In genomic region chr3:172094621-172095557, GRCh38 we compare ENCODE assay signal across 8 cellular contexts. TPM values are rescaled to one million over a fixed set of nuclear protein-coding genes. Genes with fewer than 3 reads are reported as not detected.
DNase-seq lines count a peak whose midpoint lies in the region; ATAC-seq and TF ChIP-seq lines count a peak whose summit lies in the region.

No MANE protein-coding gene starts in this region.

- H3K36me3 ChIP-seq in testis (ENCODE audit: low read depth, missing control alignments) = no peaks in the 10 kb centered on the region

- H3K27me3 Mint-ChIP-seq in stimulated activated naive B cell treated with anti-CD40 and anti-IgM and Interleukin-4, amounts not matched to agents 10 μg/mL and 1 μg/mL and 100 μg/mL, for 72 hours = peaks cover 20 to 45% of the 10 kb centered on the region in 2 donors

- no peak overlapping the region for H3K27ac ChIP-seq in testis

- peaks cover 0 to 12% of the 10 kb centered on the region in 2 donors for H3K4me1 Mint-ChIP-seq in stimulated activated naive B cell treated with anti-CD40 and anti-IgM and Interleukin-4, amounts not matched to agents 10 μg/mL and 1 μg/mL and 100 μg/mL, for 72 hours

- TF ChIP-seq CTCF in testis (IDR thresholded peaks at IDR 0.05) = no peak

- 91% methylated on average over 7 of the region's 7 CpGs for WGBS in testis, 2 donors

- H3K4me1 ChIP-seq in testis = peaks cover 9% of the 10 kb centered on the region

- no peak overlapping the region for H3K4me3 ChIP-seq in testis

- DNase-seq in Daoy (ENCODE audit: low read depth) = peak; percentile 25
- peak; percentile 27 for DNase-seq in astrocyte of the hippocampus (ENCODE audit: low read depth, low spot score)
- no peak for DNase-seq in stimulated activated naive B cell treated with anti-CD40 and anti-IgM and Interleukin-4, amounts not matched to agents 10 μg/mL and 1 μg/mL and 100 μg/mL, for 72 hours
- no peak for DNase-seq in testis
- no peak for DNase-seq in activated effector memory CD4-positive, alpha-beta T cell treated with anti-CD3 and anti-CD28 coated beads, Interleukin-2, amount 50 U/mL, for 16 hours
- DNase-seq in epidermal melanocyte (ENCODE audit: insufficient read length, low spot score) = no peak

- no peaks in the 10 kb centered on the region for H3K9me3 ChIP-seq in testis

- H3K9me3 Mint-ChIP-seq in stimulated activated naive B cell treated with anti-CD40 and anti-IgM and Interleukin-4, amounts not matched to agents 10 μg/mL and 1 μg/mL and 100 μg/mL, for 72 hours = no peaks in the 10 kb centered on the region

- ATAC-seq in GM19438 (IDR thresholded peaks at IDR 0.05; ENCODE audit: low read depth, unreplicated experiment) (peak; percentile 91), HG03354 (IDR thresholded peaks at IDR 0.05; ENCODE audit: poor library complexity, severe bottlenecking, unreplicated experiment) (peak; percentile 92)
- peak; percentile 53 to 80 for ATAC-seq in stimulated activated naive B cell treated with anti-CD40 and anti-IgM and Interleukin-4, amounts not matched to agents 10 μg/mL and 1 μg/mL and 100 μg/mL, for 72 hours (replicated peaks)

- no peak overlapping the region for H3K27ac Mint-ChIP-seq in stimulated activated naive B cell treated with anti-CD40 and anti-IgM and Interleukin-4, amounts not matched to agents 10 μg/mL and 1 μg/mL and 100 μg/mL, for 72 hours

- no peak overlapping the region for H3K4me3 Mint-ChIP-seq in stimulated activated naive B cell treated with anti-CD40 and anti-IgM and Interleukin-4, amounts not matched to agents 10 μg/mL and 1 μg/mL and 100 μg/mL, for 72 hours

- no peaks in the 10 kb centered on the region for H3K27me3 ChIP-seq in testis

- intact Hi-C loops in testis (cut with DNase I; ENCODE audit: low total_unique reads) = no loop called here

- peaks cover 3 to 7% of the 10 kb centered on the region in 2 donors for H3K36me3 Mint-ChIP-seq in stimulated activated naive B cell treated with anti-CD40 and anti-IgM and Interleukin-4, amounts not matched to agents 10 μg/mL and 1 μg/mL and 100 μg/mL, for 72 hours

- no peak for TF ChIP-seq POLR2A in testis (IDR thresholded peaks at IDR 0.05)

RNA-seq across cellular contexts. Expression of gene FNDC3B, which starts 55.5 kb away (rescaled TPM):
- total RNA-seq in Daoy (2014; rRNA removed; shearing (Covaris generic)) = 72.2 and 84.3 TPM in 2 replicates
- total RNA-seq in testis = 10 to 100 TPM; 57.7 to 63.5 TPM
- polyA plus RNA-seq in testis (ENCODE audit: insufficient read depth, low read depth, low replicate concordance) = 24.2 TPM

Comparison
In these comparisons a context has a peak if more than half of its experiments do, and no peak if none do; other contexts are left out.
1. DNase-seq: peak in Daoy (single experiment) and astrocyte of the hippocampus (single experiment); none in stimulated activated naive B cell treated with anti-CD40 and anti-IgM and Interleukin-4, amounts not matched to agents 10 μg/mL and 1 μg/mL and 100 μg/mL, for 72 hours (single experiment), testis (single experiment), activated effector memory CD4-positive, alpha-beta T cell treated with anti-CD3 and anti-CD28 coated beads, Interleukin-2, amount 50 U/mL, for 16 hours (single experiment) and epidermal melanocyte (single experiment).
2. Peak in every context shown above with its lines, with median percentiles within 50 percentile points of each other: ATAC-seq.